1 cellular context compared by ENCODE assay signal in genomic region chr1:218284917-218285635, GRCh38.
TF ChIP-seq lines count a peak whose summit lies in the region.

TSS of gene RRP15 (plus strand) at chr1:218285293. CDS start at chr1:218285317, 24 bp downstream.

TF ChIP-seq in GM12878, 131 proteins besides CTCF, POLR2A, EP300 and RAD21 (continued from another document and continues in another):
- TF ChIP-seq ZBTB4 (CRISPR knock-in tag; IDR thresholded peaks at IDR 0.05) (no peak), SPI1 (IDR thresholded peaks at IDR 0.05; ENCODE audit: borderline replicate concordance, insufficient read depth, low read depth, low read length) (no peak), E4F1 (IDR thresholded peaks at IDR 0.05; ENCODE audit: borderline replicate concordance, partially characterized antibody) (peak; percentile 50), ESRRA (IDR thresholded peaks at IDR 0.05; ENCODE audit: low read length) (no peak; the same call in 1 of the 2 replicates), POLR2AphosphoS2 (IDR thresholded peaks at IDR 0.05; ENCODE audit: low read depth, low read length) (peak; percentile 86), ZNF274 (IDR thresholded peaks at IDR 0.05; ENCODE audit: insufficient read depth, insufficient read length) (no peak), KDM1A (IDR thresholded peaks at IDR 0.05; ENCODE audit: borderline replicate concordance) (no peak), ZNF24 (IDR thresholded peaks at IDR 0.05) (peak; percentile 29; the same call in 1 of the 2 replicates), PKNOX1 (IDR thresholded peaks at IDR 0.05) (peak; percentile 71), BCL11A (IDR thresholded peaks at IDR 0.05; ENCODE audit: low read depth, low read length) (no peak), GATAD2B (conservative IDR thresholded peaks at IDR 0.05; ENCODE audit: low read depth) (no peak), CEBPZ (IDR thresholded peaks at IDR 0.05; ENCODE audit: low read depth, low read length) (peak; percentile 52; the same call in 1 of the 2 replicates), SUZ12 (IDR thresholded peaks at IDR 0.05; ENCODE audit: unreplicated experiment) (no peak), TAF1 (IDR thresholded peaks at IDR 0.05; ENCODE audit: borderline replicate concordance, low read depth, low read length) (peak; percentile 98), ETV6 (conservative IDR thresholded peaks at IDR 0.05 in 1 of 2, IDR thresholded peaks at IDR 0.05 in 1 of 2; ENCODE audit: borderline replicate concordance in 1 of 2, low read depth in 1 of 2) (peak in 1 of 2 experiments; percentile 29; a peak in 1 of 4 replicates), MYB (IDR thresholded peaks at IDR 0.05; ENCODE audit: borderline replicate concordance, low read depth, low read length) (no peak), NR2F1 (conservative IDR thresholded peaks at IDR 0.05) (peak; percentile 11; the same call in 1 of the 2 replicates), NFYA (IDR thresholded peaks at IDR 0.05; ENCODE audit: borderline replicate concordance, low read depth, low read length) (no peak), SP1 (IDR thresholded peaks at IDR 0.05; ENCODE audit: low read depth, low read length) (peak; percentile 62), MXI1 (IDR thresholded peaks at IDR 0.05; ENCODE audit: low read depth, low read length) (peak; percentile 100), MTA3 (IDR thresholded peaks at IDR 0.05; ENCODE audit: borderline replicate concordance, low read length) (no peak; the same call in 1 of the 2 replicates), ZBTB40 (IDR thresholded peaks at IDR 0.05; ENCODE audit: borderline replicate concordance) (peak; percentile 99), GABPA (IDR thresholded peaks at IDR 0.05; ENCODE audit: low read depth) (peak; percentile 100), IRF5 (IDR thresholded peaks at IDR 0.05; ENCODE audit: borderline replicate concordance) (no peak), ZZZ3 (IDR thresholded peaks at IDR 0.05; ENCODE audit: control insufficient read depth, insufficient read length, low read depth) (no peak), CHD1 (IDR thresholded peaks at IDR 0.05; ENCODE audit: low read depth, low read length) (no peak), STAT3 (IDR thresholded peaks at IDR 0.05; ENCODE audit: low read depth, low read length) (no peak), POLR2AphosphoS5 (IDR thresholded peaks at IDR 0.05; ENCODE audit: low read length) (peak; percentile 85; the same call in 1 of the 2 replicates), BMI1 (IDR thresholded peaks at IDR 0.05; ENCODE audit: borderline replicate concordance) (no peak), ZNF207 (IDR thresholded peaks at IDR 0.05; ENCODE audit: borderline replicate concordance) (peak; percentile 84; the same call in 1 of the 2 replicates), RELB (IDR thresholded peaks at IDR 0.05; ENCODE audit: low read depth) (peak; percentile 100), WRNIP1 (IDR thresholded peaks at IDR 0.05; ENCODE audit: borderline replicate concordance, low read depth, low read length) (no peak), IRF4 (IDR thresholded peaks at IDR 0.05; ENCODE audit: low read depth, low read length) (no peak; the same call in 1 of the 2 replicates), MEF2B (IDR thresholded peaks at IDR 0.05; ENCODE audit: partially characterized antibody, poor library complexity, severe bottlenecking) (peak; percentile 26), PML (IDR thresholded peaks at IDR 0.05; ENCODE audit: low read length) (peak; percentile 94), RCOR1 (conservative IDR thresholded peaks at IDR 0.05; ENCODE audit: low read depth, low read length) (no peak), RFX5 (IDR thresholded peaks at IDR 0.05; ENCODE audit: low read depth, low read length) (0 out of 2 replicates have a peak, but pooled peaks have one; percentile 50), PBX3 (IDR thresholded peaks at IDR 0.05; ENCODE audit: insufficient replicate concordance, low read depth, low read length) (no peak), POU2F2 (IDR thresholded peaks at IDR 0.05; ENCODE audit: borderline replicate concordance, low read depth, low read length) (peak; percentile 84; the same call in 1 of the 3 replicates), CREB1 (IDR thresholded peaks at IDR 0.05; ENCODE audit: low read depth) (peak; percentile 87), YY1 (IDR thresholded peaks at IDR 0.05; ENCODE audit: low read depth, low read length) (peak; percentile 99), ZNF384 (IDR thresholded peaks at IDR 0.05; ENCODE audit: borderline replicate concordance, low read depth, low read length) (no peak), EGR1 (IDR thresholded peaks at IDR 0.05; ENCODE audit: borderline replicate concordance in 1 of 2, low read depth in 2 of 2, low read length in 2 of 2) (peak in 1 of 2 experiments; percentile 38; a peak in 1 of 3 replicates), PAX5 (IDR thresholded peaks at IDR 0.05; ENCODE audit: borderline replicate concordance, low read depth, low read length) (peak; percentile 60; the same call in 1 of the 2 replicates), RBBP5 (conservative IDR thresholded peaks at IDR 0.05) (no peak)
